23 cellular contexts compared by ENCODE assay signal in the genomic region with DNA sequence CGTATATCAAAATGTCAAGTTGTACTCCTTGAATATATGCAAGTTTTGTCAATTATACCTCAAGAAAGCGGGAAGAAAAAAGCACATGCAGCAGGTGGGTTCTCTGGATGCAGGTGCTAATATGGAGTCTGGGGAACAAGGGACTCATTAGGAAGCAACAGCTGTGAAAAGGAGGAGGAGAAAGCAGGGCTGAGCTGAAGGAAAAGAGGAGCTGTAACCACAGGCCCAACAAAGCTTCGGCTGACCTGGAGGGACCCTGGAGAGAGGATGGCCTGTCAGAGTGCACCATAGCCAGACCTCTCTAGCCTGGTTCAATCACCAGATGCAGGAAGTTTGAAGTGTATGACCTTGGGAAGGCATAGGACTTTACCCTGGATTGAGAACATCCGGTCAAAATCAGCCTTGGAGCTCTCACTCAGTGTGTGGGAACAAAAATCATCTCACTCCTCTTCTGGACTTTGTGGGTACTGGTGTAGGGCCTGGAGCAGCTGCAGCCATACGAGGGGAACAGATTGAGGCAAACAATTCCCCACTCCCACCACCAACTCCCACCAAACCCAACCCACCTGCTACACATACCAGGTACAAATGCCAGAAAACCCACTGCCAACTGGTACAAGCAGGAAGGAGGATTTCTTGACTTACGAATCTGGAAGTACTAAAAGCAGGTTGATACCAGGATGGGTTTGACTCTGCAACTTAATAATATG. TPM values are rescaled to one million over a fixed set of nuclear protein-coding genes. Genes with fewer than 3 reads are reported as not detected.
"Had no signal": no experiment of that assay in that cellular context is flagged by ENCODE, and none has a peak within 500 bp of the region (broad histone marks: within the 10 kb centered on the region; RNA-seq: fewer than 3 reads in every experiment).

No MANE protein-coding gene starts in this region.

- H3K4me3 ChIP-seq: heart right ventricle, hepatocyte, left ventricle myocardium inferior, lung, mucosa of descending colon, psoas muscle, tibial nerve, vagina had no signal

- H3K9ac ChIP-seq: parathyroid adenoma had no signal

- H3K79me2 ChIP-seq: hepatocyte, parathyroid adenoma had no signal

- H3K27ac ChIP-seq: heart right ventricle, hepatocyte, left ventricle myocardium inferior, parathyroid adenoma, psoas muscle, tibial nerve, vagina had no signal

- FAIRE-seq: small intestine had no signal

- H3K4me2 ChIP-seq: hepatocyte had no signal

- H3K4me1 ChIP-seq: heart right ventricle, left ventricle myocardium inferior, parathyroid adenoma, psoas muscle, tibial nerve, vagina had no signal

- H2AFZ ChIP-seq: hepatocyte, parathyroid adenoma had no signal

- ATAC-seq: heart right ventricle; mucosa of descending colon; naive thymus-derived CD8-positive, alpha-beta T cell; psoas muscle; sciatic nerve; stimulated activated memory B cell treated with anti-CD40 and anti-IgM and Interleukin-4, amounts not matched to agents 10 μg/mL and 1 μg/mL and 100 μg/mL, for 72 hours; stimulated activated naive CD8-positive, alpha-beta T cell treated with anti-CD3 and anti-CD28 coated beads, Interleukin-15, amount 100 ng/mL, for 72 hours had no signal

- H3K9me3 ChIP-seq: mucosa of descending colon, psoas muscle, vagina had no signal

- H3K36me3 ChIP-seq: heart right ventricle, left ventricle myocardium inferior, tibial nerve, vagina had no signal

- H3K27me3 ChIP-seq: hepatocyte, tibial nerve, vagina had no signal

- DNase-seq: heart right ventricle; islet precursor cell; left ventricle myocardium inferior; midbrain; mucosa of descending colon; naive thymus-derived CD8-positive, alpha-beta T cell; nucleus accumbens; psoas muscle; small intestine; stimulated activated CD4-positive, alpha-beta T cell treated with anti-CD3 and anti-CD28 coated beads, Interleukin-1b, Interleukin-23, amount 100 ng/mL, for 48 hours; stimulated activated CD4-positive, alpha-beta T cell treated with anti-CD3 and anti-CD28 coated beads, Interleukin-2, amount 100 ng/mL, for 48 hours; stimulated activated CD4-positive, alpha-beta T cell treated with anti-CD3 and anti-CD28 coated beads, Interleukin-4, amount 100 ng/mL, for 4 hours; stimulated activated CD8-positive, alpha-beta memory T cell treated with anti-CD3 and anti-CD28 coated beads, Interleukin-4, amount 100 ng/mL, for 48 hours; stimulated activated naive CD4-positive, alpha-beta T cell treated with Interleukin-2 at 50 U/mL for 16 hours; stimulated activated naive CD8-positive, alpha-beta T cell treated with anti-CD3 and anti-CD28 coated beads, Interleukin-15, amount 100 ng/mL, for 72 hours; substantia nigra had no signal

RNA-seq across cellular contexts. Expression of a gene that starts 36.7 kb away (rescaled TPM):
- total RNA-seq: naive thymus-derived CD8-positive, alpha-beta T cell had no signal
- polyA plus RNA-seq: naive thymus-derived CD8-positive, alpha-beta T cell had no signal
